In genomic region chr2:74232426-74232825, GRCh38 we compare ENCODE assay signal across 17 cellular contexts. TPM values are rescaled to one million over a fixed set of nuclear protein-coding genes. Genes with fewer than 3 reads are reported as not detected.
A peak's percentile ranks its signal among the peaks of the same experiment; 100 is the strongest.
DNase-seq lines count a peak whose midpoint lies in the region; ATAC-seq, FAIRE-seq and TF ChIP-seq lines count a peak whose summit lies in the region.
"Had no signal": no experiment of that assay in that cellular context is flagged by ENCODE, and none has a peak within 500 bp of the region (broad histone marks: within the 10 kb centered on the region; RNA-seq: fewer than 3 reads in every experiment).

No MANE protein-coding gene starts in this region.

- no peak overlapping the region for H3K27ac ChIP-seq in K562 (ENCODE audit: extremely low read depth, low read depth, low read length)
- no peak overlapping the region for H3K27ac ChIP-seq in HepG2 (ENCODE audit: extremely low read length, insufficient read depth, low read length)
- H3K27ac ChIP-seq: GM23248 had no signal

- TF ChIP-seq CTCF in GM12873 (IDR thresholded peaks at IDR 0.05; ENCODE audit: insufficient read depth, low read depth, low read length, missing control alignments) (peak; percentile 16), GM13977 (IDR thresholded peaks at IDR 0.05; ENCODE audit: extremely low read depth, insufficient read depth, missing control alignments) (peak; percentile 21), K562 (IDR thresholded peaks at IDR 0.05 in 2 of 3, conservative IDR thresholded peaks at IDR 0.05 in 1 of 3; ENCODE audit: insufficient read depth in 2 of 3, low read depth in 1 of 3, low read length in 3 of 3) (peak; percentile 28 to 42 (median 40); a peak in 3 of 6 replicates), HepG2 (CRISPR knock-in tag; IDR thresholded peaks at IDR 0.05) (peak; percentile 46)

- no peaks in the 10 kb centered on the region for H3K9me1 ChIP-seq in K562 (ENCODE audit: control insufficient read depth, insufficient read depth, low read length)

- H3K4me3 ChIP-seq in K562 (no peak overlapping the region), HepG2 (replicated peaks in 1 of 3; ENCODE audit: insufficient read depth in 1 of 3, low read depth in 2 of 3, low read length in 3 of 3) (no peak overlapping the region)
- H3K4me3 ChIP-seq: GM23248 had no signal

- H3K9ac ChIP-seq in K562 (ENCODE audit: insufficient read depth in 1 of 2, low read depth in 2 of 2, low read length in 2 of 2) (no peak overlapping the region; a peak in 1 of 4 replicates), HepG2 (ENCODE audit: insufficient read depth, low read depth, low read length) (no peak overlapping the region)
- H3K9ac ChIP-seq: GM23248 had no signal

- TF ChIP-seq EP300 in K562 (IDR thresholded peaks at IDR 0.05; ENCODE audit: low read length) (no peak), HepG2 (IDR thresholded peaks at IDR 0.05; ENCODE audit: low read depth in 2 of 2, low read length in 2 of 2) (no peak), HepG2 (CRISPR knock-in tag; IDR thresholded peaks at IDR 0.05; ENCODE audit: borderline replicate concordance) (no peak)

- intact Hi-C loops in K562 (cut with micrococcal nuclease) (no loop called here), HepG2 (cut with micrococcal nuclease; ENCODE audit: unreplicated experiment) (no loop called here)

- H2AFZ ChIP-seq in K562 (ENCODE audit: low read depth, low read length) (no peak overlapping the region), HepG2 (ENCODE audit: low read length) (no peak overlapping the region)
- H2AFZ ChIP-seq: GM23248 had no signal

- H3K4me2 ChIP-seq in K562 (ENCODE audit: insufficient read depth, low read length) (no peak overlapping the region), HepG2 (ENCODE audit: low read depth, low read length) (no peak overlapping the region)

- 32% methylated on average over 6 of the region's 6 CpGs for WGBS in K562 (ENCODE audit: insufficient coverage, low coverage, missing lambda C conversion rate)
- WGBS in HepG2 (ENCODE audit: low lambda C conversion rate): 58% methylated on average over 6 of the region's 6 CpGs

- BruUV-seq in K562 (replicated peaks; lab: Mats Ljungman, UMichigan) (no TSS peak), HepG2 (replicated peaks; lab: Mats Ljungman, UMichigan) (no TSS peak)

- no peaks in the 10 kb centered on the region for H3K36me3 ChIP-seq in K562 (ENCODE audit: control insufficient read depth, insufficient read depth, low read length)
- no peaks in the 10 kb centered on the region for H3K36me3 ChIP-seq in HepG2 (replicated peaks in 1 of 2; ENCODE audit: control insufficient read depth in 1 of 2, insufficient read depth in 2 of 2, low read length in 2 of 2)

- H3K9me3 ChIP-seq in K562 (replicated peaks; ENCODE audit: control insufficient read depth, insufficient read depth, low read depth, low read length): no peaks in the 10 kb centered on the region
- no peaks in the 10 kb centered on the region for H3K9me3 ChIP-seq in HepG2 (ENCODE audit: low read length)

- CTCF ChIA-PET in K562 (lab: Yijun Ruan, JAX; ENCODE audit: low intra/inter-chr PET ratio): no interaction called here
- CTCF ChIA-PET in HepG2 (lab: Yijun Ruan, JAX; ENCODE audit: low intra/inter-chr PET ratio, low total read pairs): no interaction called here

- no peak for TF ChIP-seq POLR2A in K562 (conservative IDR thresholded peaks at IDR 0.05)
- TF ChIP-seq POLR2A in HepG2 (IDR thresholded peaks at IDR 0.05; ENCODE audit: insufficient read depth in 1 of 2, low read depth in 2 of 2, low read length in 2 of 2): no peak

- DNase-seq in GM13977 (ENCODE audit: low spot score): no peak
- peak in 2 of 4 experiments; percentile 29 to 33 for DNase-seq in K562 (ENCODE audit: extremely low read depth in 1 of 4, low spot score in 3 of 4)
- DNase-seq in HepG2 (ENCODE audit: low spot score): no peak
- no peak for DNase-seq in effector CD4-positive, alpha-beta T cell
- no peak for DNase-seq in KG1 (lab: John Stamatoyannopoulos, UW)
- DNase-seq: C1 segment of cervical spinal cord; CD4-positive, alpha-beta memory T cell; DMS53; GF-D8; GM23248; H7; Kasumi-1 had no signal

- no peaks in the 10 kb centered on the region for H3K27me3 ChIP-seq in K562 (ENCODE audit: control insufficient read depth in 2 of 2, insufficient read depth in 2 of 2, low read length in 2 of 2)
- H3K27me3 ChIP-seq in HepG2 (ENCODE audit: control insufficient read depth in 1 of 2, insufficient read depth in 2 of 2, low read length in 2 of 2): peaks cover 2 to 27% of the 10 kb centered on the region in 2 experiments

- POLR2A ChIA-PET in K562 (lab: Yijun Ruan, JAX): interaction anchor here (0.6 kb wide), 1 partner anchor 399 kb away, joined by 3 read pairs; no protein-coding TSS in a partner anchor
- POLR2A ChIA-PET in HepG2 (lab: Yijun Ruan, JAX): no interaction called here

- H4K20me1 ChIP-seq in K562 (replicated peaks; ENCODE audit: control insufficient read depth, insufficient read depth, low read length): no peaks in the 10 kb centered on the region
- no peaks in the 10 kb centered on the region for H4K20me1 ChIP-seq in HepG2 (ENCODE audit: insufficient read depth, low read length)

- in situ Hi-C loops in GM13977 (cut with MboI; ENCODE audit: low pct_unique_long_range_greater_than_20kb, low sequenced_read_pairs, unreplicated experiment) (no loop called here), K562 (cut with MboI) (no loop called here), HepG2 (cut with HindIII; ENCODE audit: extremely low pct_ligation_motif_present, low pct_unique_long_range_greater_than_20kb) (no loop called here)

- FAIRE-seq in K562 (lab: Jason Lieb, UNC) (no peak), HepG2 (lab: Jason Lieb, UNC) (no peak)
- FAIRE-seq: A204.1, GM12892, HTR-8/SVneo had no signal

- H3K4me1 ChIP-seq in K562 (replicated peaks in 1 of 2; ENCODE audit: control insufficient read depth in 2 of 2, insufficient read depth in 2 of 2, low read length in 2 of 2) (peaks cover 0 to 3% of the 10 kb centered on the region in 2 experiments; a peak in 1 of 5 replicates), HepG2 (ENCODE audit: insufficient read depth, low read length) (peaks cover 20% of the 10 kb centered on the region)

- H3K79me2 ChIP-seq in K562 (ENCODE audit: control insufficient read depth, insufficient read depth, low read length): no peaks in the 10 kb centered on the region
- H3K79me2 ChIP-seq in HepG2 (ENCODE audit: insufficient read depth, low read length): no peaks in the 10 kb centered on the region

- TF ChIP-seq RAD21 in K562 (CRISPR knock-in tag; conservative IDR thresholded peaks at IDR 0.05 in 1 of 2, IDR thresholded peaks at IDR 0.05 in 1 of 2): peak in 1 of 2 experiments; percentile 50; a peak in 2 of 4 replicates
- TF ChIP-seq RAD21 in HepG2 (CRISPR knock-in tag; IDR thresholded peaks at IDR 0.05): no peak

- ATAC-seq in K562 (peak; percentile 49), HepG2 (no peak), GM21825 (IDR thresholded peaks at IDR 0.05; ENCODE audit: unreplicated experiment) (no peak)

RNA-seq across cellular contexts. Expression of gene MTHFD2, which starts 34.0 kb away (rescaled TPM):
- total RNA-seq in K562 (2011; cell fraction: chromatin; rRNA removed; ENCODE audit: low replicate concordance): 103 and 165 TPM in 2 replicates
- 57.2 and 63.5 TPM in 2 replicates for total RNA-seq in K562 (2011; cell fraction: nucleolus; rRNA removed)
- 91.3 and 130 TPM in 2 replicates for total RNA-seq in K562 (2011; cell fraction: nucleoplasm; rRNA removed)
- total RNA-seq in K562 (2014; rRNA removed) (145 and 160 TPM in 2 replicates), K562 (2014; rRNA removed; fragmentation: Illumina TruSeq; extraction: Trizol) (234 and 297 TPM in 2 replicates), K562 (2015; rRNA removed; fragmentation: Illumina TruSeq; extraction: Trizol) (110 and 113 TPM in 2 replicates), K562 (2021) (238 and 255 TPM in 2 replicates), HepG2 (2016; rRNA removed; fragmentation: Illumina TruSeq; extraction: Trizol) (188 and 281 TPM in 2 replicates)
- polyA plus RNA-seq in K562 (2011; rRNA removed) (219 and 308 TPM in 2 replicates), K562 (2014; fragmentation: Illumina TruSeq; extraction: Trizol) (175 and 209 TPM in 2 replicates), K562 (2014; fragmentation: Nextera tagmentation; extraction: Ambion mirVana) (100 to 1,000 TPM; 476 to 520 TPM), K562 (2014; rRNA removed) (218 and 221 TPM in 2 replicates), HepG2 (2011; rRNA removed) (197 and 269 TPM in 2 replicates)
- polyA plus RNA-seq in K562 (2011; cell fraction: cytosol; rRNA removed): 104 and 118 TPM in 2 replicates
- 61.1 and 65.9 TPM in 2 replicates for polyA plus RNA-seq in K562 (2011; cell fraction: nucleus; rRNA removed)
- polyA plus RNA-seq in K562 (2012): 129 and 393 TPM in 2 replicates
- polyA minus RNA-seq in K562 (2011; rRNA and poly(A)+ RNA removed): 245 and 259 TPM in 2 replicates
- polyA minus RNA-seq in K562 (2011; cell fraction: cytosol; rRNA and poly(A)+ RNA removed): 78.1 and 90.0 TPM in 2 replicates
- polyA minus RNA-seq in K562 (2011; cell fraction: nucleus; rRNA and poly(A)+ RNA removed): 27.5 and 32.1 TPM in 2 replicates
- total RNA-seq in HepG2 (2016; cell fraction: cytosol; rRNA removed; fragmentation: Illumina TruSeq; extraction: Trizol; ENCODE audit: low read depth): 38.9 and 41.2 TPM in 2 replicates
- total RNA-seq in HepG2 (2016; cell fraction: insoluble cytoplasmic fraction; rRNA removed; fragmentation: Illumina TruSeq; extraction: Trizol): 188 and 279 TPM in 2 replicates
- total RNA-seq in HepG2 (2016; cell fraction: membrane; rRNA removed; fragmentation: Illumina TruSeq; extraction: Trizol): 132 and 142 TPM in 2 replicates
- total RNA-seq in HepG2 (2016; cell fraction: nucleus; rRNA removed; fragmentation: Illumina TruSeq; extraction: Trizol): 70.7 and 79.0 TPM in 2 replicates
- polyA plus RNA-seq in HepG2 (2011; cell fraction: cytosol; rRNA removed): 162 and 205 TPM in 2 replicates
- polyA plus RNA-seq in HepG2 (2011; cell fraction: nucleus; rRNA removed): 88.5 and 89.7 TPM in 2 replicates
- polyA plus RNA-seq in HepG2 (2012): 224 and 287 TPM in 2 replicates
- 31.0 and 33.2 TPM in 2 replicates for polyA plus RNA-seq in HepG2 (2016; cell fraction: cytosol; fragmentation: Illumina TruSeq; extraction: Trizol; ENCODE audit: low read depth)
- 225 and 240 TPM in 2 replicates for polyA plus RNA-seq in HepG2 (2016; cell fraction: insoluble cytoplasmic fraction; fragmentation: Illumina TruSeq; extraction: Trizol; ENCODE audit: low read depth)
- 83.1 and 83.6 TPM in 2 replicates for polyA plus RNA-seq in HepG2 (2016; cell fraction: membrane; fragmentation: Illumina TruSeq; extraction: Trizol; ENCODE audit: low read depth)
- 100 and 101 TPM in 2 replicates for polyA plus RNA-seq in HepG2 (2016; cell fraction: nucleus; fragmentation: Illumina TruSeq; extraction: Trizol; ENCODE audit: insufficient read depth, low read depth)
- 148 and 336 TPM in 2 replicates for polyA minus RNA-seq in HepG2 (2011; rRNA and poly(A)+ RNA removed; ENCODE audit: low replicate concordance)
- 201 and 205 TPM in 2 replicates for polyA minus RNA-seq in HepG2 (2011; cell fraction: cytosol; rRNA and poly(A)+ RNA removed)
- polyA minus RNA-seq in HepG2 (2011; cell fraction: nucleus; rRNA and poly(A)+ RNA removed): 97.9 and 128 TPM in 2 replicates

RNA-seq across cellular contexts. Expression of gene MOB1A, which starts 53.7 kb away (rescaled TPM):
- 29.1 and 59.2 TPM in 2 replicates for total RNA-seq in K562 (2011; cell fraction: chromatin; rRNA removed; ENCODE audit: low replicate concordance)
- 17.2 and 18.4 TPM in 2 replicates for total RNA-seq in K562 (2011; cell fraction: nucleolus; rRNA removed)
- total RNA-seq in K562 (2011; cell fraction: nucleoplasm; rRNA removed): 56.6 and 101 TPM in 2 replicates
- 53.5 and 60.5 TPM in 2 replicates for total RNA-seq in K562 (2014; rRNA removed)
- 93.3 and 96.5 TPM in 2 replicates for total RNA-seq in K562 (2014; rRNA removed; fragmentation: Illumina TruSeq; extraction: Trizol)
- 84.6 and 97.7 TPM in 2 replicates for total RNA-seq in K562 (2015; rRNA removed; fragmentation: Illumina TruSeq; extraction: Trizol)
- 99.2 and 100 TPM in 2 replicates for total RNA-seq in K562 (2021)
- 50.4 and 93.1 TPM in 2 replicates for polyA plus RNA-seq in K562 (2011; rRNA removed)
- polyA plus RNA-seq in K562 (2011; cell fraction: cytosol; rRNA removed): 17.5 and 28.8 TPM in 2 replicates
- 14.6 and 15.4 TPM in 2 replicates for polyA plus RNA-seq in K562 (2011; cell fraction: nucleus; rRNA removed)
- 39.7 and 47.2 TPM in 2 replicates for polyA plus RNA-seq in K562 (2012)
- polyA plus RNA-seq in K562 (2014; fragmentation: Illumina TruSeq; extraction: Trizol): 52.6 and 60.2 TPM in 2 replicates
- 10 to 100 TPM; 24.8 to 27.0 TPM for polyA plus RNA-seq in K562 (2014; fragmentation: Nextera tagmentation; extraction: Ambion mirVana)
- polyA plus RNA-seq in K562 (2014; rRNA removed): 46.7 and 57.3 TPM in 2 replicates
- polyA minus RNA-seq in K562 (2011; rRNA and poly(A)+ RNA removed): 85.7 and 103 TPM in 2 replicates
- polyA minus RNA-seq in K562 (2011; cell fraction: cytosol; rRNA and poly(A)+ RNA removed): 15.6 and 30.0 TPM in 2 replicates
- 10.2 and 12.0 TPM in 2 replicates for polyA minus RNA-seq in K562 (2011; cell fraction: nucleus; rRNA and poly(A)+ RNA removed)
- total RNA-seq in HepG2 (2016; rRNA removed; fragmentation: Illumina TruSeq; extraction: Trizol): 139 and 217 TPM in 2 replicates
- 26.2 and 34.3 TPM in 2 replicates for total RNA-seq in HepG2 (2016; cell fraction: cytosol; rRNA removed; fragmentation: Illumina TruSeq; extraction: Trizol; ENCODE audit: low read depth)
- 135 and 223 TPM in 2 replicates for total RNA-seq in HepG2 (2016; cell fraction: insoluble cytoplasmic fraction; rRNA removed; fragmentation: Illumina TruSeq; extraction: Trizol)
- 73.7 and 77.9 TPM in 2 replicates for total RNA-seq in HepG2 (2016; cell fraction: membrane; rRNA removed; fragmentation: Illumina TruSeq; extraction: Trizol)
- total RNA-seq in HepG2 (2016; cell fraction: nucleus; rRNA removed; fragmentation: Illumina TruSeq; extraction: Trizol): 58.0 and 69.5 TPM in 2 replicates
- polyA plus RNA-seq in HepG2 (2011; rRNA removed): 33.2 and 48.2 TPM in 2 replicates
- 17.6 and 27.6 TPM in 2 replicates for polyA plus RNA-seq in HepG2 (2011; cell fraction: cytosol; rRNA removed)
- polyA plus RNA-seq in HepG2 (2011; cell fraction: nucleus; rRNA removed): 10.7 and 17.1 TPM in 2 replicates
- polyA plus RNA-seq in HepG2 (2012): 42.5 and 50.3 TPM in 2 replicates
- 18.1 and 21.3 TPM in 2 replicates for polyA plus RNA-seq in HepG2 (2016; cell fraction: cytosol; fragmentation: Illumina TruSeq; extraction: Trizol; ENCODE audit: low read depth)
- polyA plus RNA-seq in HepG2 (2016; cell fraction: insoluble cytoplasmic fraction; fragmentation: Illumina TruSeq; extraction: Trizol; ENCODE audit: low read depth): 128 and 131 TPM in 2 replicates
- polyA plus RNA-seq in HepG2 (2016; cell fraction: membrane; fragmentation: Illumina TruSeq; extraction: Trizol; ENCODE audit: low read depth): 35.8 and 42.0 TPM in 2 replicates
- 52.2 and 58.5 TPM in 2 replicates for polyA plus RNA-seq in HepG2 (2016; cell fraction: nucleus; fragmentation: Illumina TruSeq; extraction: Trizol; ENCODE audit: insufficient read depth, low read depth)
- polyA minus RNA-seq in HepG2 (2011; rRNA and poly(A)+ RNA removed; ENCODE audit: low replicate concordance): 17.0 and 33.6 TPM in 2 replicates
- 28.0 and 36.2 TPM in 2 replicates for polyA minus RNA-seq in HepG2 (2011; cell fraction: cytosol; rRNA and poly(A)+ RNA removed)
- 30.4 and 30.7 TPM in 2 replicates for polyA minus RNA-seq in HepG2 (2011; cell fraction: nucleus; rRNA and poly(A)+ RNA removed)
